1 cellular context compared by ENCODE assay signal in genomic region chr20:44450938-44451450, GRCh38.
TF ChIP-seq lines count a peak whose summit lies in the region.

No MANE protein-coding gene starts in this region.

TF ChIP-seq in HepG2, 621 proteins besides CTCF, POLR2A, EP300 and RAD21 (continued from another document and continues in another):
- TF ChIP-seq ZNF362 (CRISPR knock-in tag; IDR thresholded peaks at IDR 0.05; ENCODE audit: borderline replicate concordance) (peak; percentile 37; the same call in 1 of the 2 replicates), KDM3A (CRISPR knock-in tag; IDR thresholded peaks at IDR 0.05; ENCODE audit: low read depth) (0 out of 2 replicates have a peak, but pooled peaks have one; percentile 45), FOXJ3 (CRISPR knock-in tag; IDR thresholded peaks at IDR 0.05; ENCODE audit: borderline replicate concordance) (no peak), ZNF138 (CRISPR knock-in tag; IDR thresholded peaks at IDR 0.05; ENCODE audit: low read depth) (no peak), TCF7L2 (IDR thresholded peaks at IDR 0.05; ENCODE audit: low read depth, low read length) (no peak), ZNF766 (CRISPR knock-in tag; IDR thresholded peaks at IDR 0.05; ENCODE audit: borderline replicate concordance) (no peak), ZSCAN30 (CRISPR knock-in tag; IDR thresholded peaks at IDR 0.05) (no peak), SIX4 (CRISPR knock-in tag; IDR thresholded peaks at IDR 0.05) (no peak), MED13 (CRISPR knock-in tag; IDR thresholded peaks at IDR 0.05) (no peak), GFI1 (CRISPR knock-in tag; IDR thresholded peaks at IDR 0.05; ENCODE audit: borderline replicate concordance) (peak; percentile 42; the same call in 1 of the 2 replicates), RXRB (CRISPR knock-in tag; IDR thresholded peaks at IDR 0.05; ENCODE audit: borderline replicate concordance) (peak; percentile 43; the same call in 1 of the 2 replicates), ZBTB7A (CRISPR knock-in tag; IDR thresholded peaks at IDR 0.05) (peak; percentile 93), MAX (IDR thresholded peaks at IDR 0.05) (peak; percentile 57; the same call in 1 of the 2 replicates), KMT2B (CRISPR knock-in tag; IDR thresholded peaks at IDR 0.05) (no peak), SKI (IDR thresholded peaks at IDR 0.05; ENCODE audit: partially characterized antibody) (no peak), ZNF350 (CRISPR knock-in tag; IDR thresholded peaks at IDR 0.05; ENCODE audit: borderline replicate concordance, low read depth) (peak; percentile 41; the same call in 1 of the 2 replicates), TSC22D2 (CRISPR knock-in tag; IDR thresholded peaks at IDR 0.05; ENCODE audit: borderline replicate concordance) (no peak), ZSCAN31 (CRISPR knock-in tag; IDR thresholded peaks at IDR 0.05; ENCODE audit: low read depth) (0 out of 2 replicates have a peak, but pooled peaks have one; percentile 48), MED1 (CRISPR knock-in tag; IDR thresholded peaks at IDR 0.05) (peak; percentile 72), ARNT (IDR thresholded peaks at IDR 0.05) (no peak), JUN (CRISPR knock-in tag; IDR thresholded peaks at IDR 0.05) (0 out of 2 replicates have a peak, but pooled peaks have one; percentile 21), ZKSCAN5 (CRISPR knock-in tag; IDR thresholded peaks at IDR 0.05) (0 out of 2 replicates have a peak, but pooled peaks have one; percentile 16), GATAD2A (CRISPR knock-in tag; IDR thresholded peaks at IDR 0.05) (peak; percentile 52), ZNF282 (IDR thresholded peaks at IDR 0.05; ENCODE audit: partially characterized antibody) (no peak), HDAC1 (CRISPR knock-in tag; IDR thresholded peaks at IDR 0.05) (peak; percentile 45; the same call in 1 of the 2 replicates), MYC (CRISPR knock-in tag; IDR thresholded peaks at IDR 0.05; ENCODE audit: borderline replicate concordance) (peak; percentile 19; the same call in 1 of the 2 replicates), PAXIP1 (CRISPR knock-in tag; conservative IDR thresholded peaks at IDR 0.05) (peak; percentile 75), REXO4 (CRISPR knock-in tag; IDR thresholded peaks at IDR 0.05; ENCODE audit: borderline replicate concordance) (no peak), MLX (CRISPR knock-in tag; IDR thresholded peaks at IDR 0.05) (no peak), GLMP (CRISPR knock-in tag; IDR thresholded peaks at IDR 0.05; ENCODE audit: borderline replicate concordance) (no peak), MEIS2 (CRISPR knock-in tag; IDR thresholded peaks at IDR 0.05) (no peak), ZBTB7B (CRISPR knock-in tag; IDR thresholded peaks at IDR 0.05) (0 out of 2 replicates have a peak, but pooled peaks have one; percentile 39), POGK (CRISPR knock-in tag; conservative IDR thresholded peaks at IDR 0.05) (0 out of 2 replicates have a peak, but pooled peaks have one; percentile 19), HOXD1 (CRISPR knock-in tag; IDR thresholded peaks at IDR 0.05) (no peak), SAP130 (CRISPR knock-in tag; IDR thresholded peaks at IDR 0.05; ENCODE audit: low read depth) (peak; percentile 9; the same call in 1 of the 2 replicates), SMAD1 (CRISPR knock-in tag; IDR thresholded peaks at IDR 0.05; ENCODE audit: borderline replicate concordance, low read depth) (0 out of 2 replicates have a peak, but pooled peaks have one; percentile 34), BCL3 (CRISPR knock-in tag; IDR thresholded peaks at IDR 0.05) (peak; percentile 86; the same call in 1 of the 2 replicates), ZNF24 (IDR thresholded peaks at IDR 0.05) (no peak), SSRP1 (CRISPR knock-in tag; IDR thresholded peaks at IDR 0.05) (no peak), ETV5 (CRISPR knock-in tag; IDR thresholded peaks at IDR 0.05; ENCODE audit: borderline replicate concordance) (no peak), TRIM22 (IDR thresholded peaks at IDR 0.05) (no peak), ZNF737 (CRISPR knock-in tag; IDR thresholded peaks at IDR 0.05; ENCODE audit: borderline replicate concordance) (no peak), ASH2L (IDR thresholded peaks at IDR 0.05; ENCODE audit: insufficient read length, low read depth, low read length) (no peak), ZNF318 (CRISPR knock-in tag; IDR thresholded peaks at IDR 0.05) (0 out of 2 replicates have a peak, but pooled peaks have one; percentile 39), ZNF224 (CRISPR knock-in tag; IDR thresholded peaks at IDR 0.05) (peak; percentile 36; the same call in 1 of the 2 replicates), ZNF44 (CRISPR knock-in tag; IDR thresholded peaks at IDR 0.05) (no peak)
